Comparison of ENCODE assay signal across 15 cellular contexts in the genomic region with DNA sequence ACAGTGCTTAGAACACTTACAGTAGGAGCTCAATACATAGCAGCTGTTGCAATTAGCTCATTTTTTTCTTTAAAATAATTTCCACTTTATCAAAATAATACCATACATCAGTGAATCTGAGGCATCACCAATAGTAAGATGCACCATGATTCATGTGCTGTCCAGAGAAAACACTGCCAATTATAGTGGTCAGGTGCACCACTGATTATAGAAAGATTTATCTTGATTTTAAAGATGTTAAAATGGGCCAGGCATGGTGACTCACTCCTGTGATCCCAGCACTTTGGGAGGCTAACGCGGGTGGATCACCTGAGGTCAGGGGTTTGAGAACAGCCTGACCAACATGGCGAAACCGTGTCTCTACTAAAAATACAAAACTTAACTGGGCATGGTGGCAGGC. TPM values are rescaled to one million over a fixed set of nuclear protein-coding genes. Genes with fewer than 3 reads are reported as not detected.
A peak's percentile ranks its signal among the peaks of the same experiment; 100 is the strongest.
DNase-seq lines count a peak whose midpoint lies in the region; ATAC-seq and TF ChIP-seq lines count a peak whose summit lies in the region.
"Had no signal": no experiment of that assay in that cellular context is flagged by ENCODE, and none has a peak within 500 bp of the region (broad histone marks: within the 10 kb centered on the region; RNA-seq: fewer than 3 reads in every experiment).

No MANE protein-coding gene starts in this region.

- no peaks in the 10 kb centered on the region for H3K9me3 ChIP-seq in SK-N-SH
- H3K9me3 ChIP-seq in neutrophil: no peaks in the 10 kb centered on the region
- no peaks in the 10 kb centered on the region for H3K9me3 ChIP-seq in sigmoid colon
- H3K9me3 ChIP-seq: left lung, testis had no signal

- intact Hi-C loops in sigmoid colon (cut with DNase I): no loop called here

- H3K27ac Mint-ChIP-seq in IgD-negative memory B cell: peak overlapping the region; percentile 93 to 98 (median 93)
- H3K27ac Mint-ChIP-seq in activated naive CD4-positive, alpha-beta T cell treated with anti-CD3 and anti-CD28 coated beads, Interleukin-2, amount 50 U/mL, for 72 hours: peak overlapping the region; percentile 98

- H3K4me3 ChIP-seq in SK-N-SH (ENCODE audit: low read depth in 2 of 2, low read length in 1 of 2) (no peak overlapping the region), neutrophil (ENCODE audit: low read depth in 1 of 2, low read length in 1 of 2) (peak overlapping the region; percentile 5 to 37), sigmoid colon (no peak overlapping the region)
- H3K4me3 ChIP-seq: left lung, testis had no signal

- no peak for TF ChIP-seq CTCF in SK-N-SH (IDR thresholded peaks at IDR 0.05)
- TF ChIP-seq CTCF in neutrophil (IDR thresholded peaks at IDR 0.05): no peak
- TF ChIP-seq CTCF in sigmoid colon (IDR thresholded peaks at IDR 0.05): no peak

- H3K36me3 ChIP-seq in SK-N-SH (replicated peaks in 1 of 2; ENCODE audit: control insufficient read depth in 1 of 2, insufficient read depth in 2 of 2, low read length in 1 of 2): no peaks in the 10 kb centered on the region
- no peaks in the 10 kb centered on the region for H3K36me3 ChIP-seq in neutrophil
- no peaks in the 10 kb centered on the region for H3K36me3 ChIP-seq in sigmoid colon
- H3K36me3 ChIP-seq: left lung had no signal

- H3K79me2 ChIP-seq in SK-N-SH (ENCODE audit: insufficient read depth): no peaks in the 10 kb centered on the region

- H2AFZ ChIP-seq in SK-N-SH (ENCODE audit: low read depth): no peak overlapping the region

- no peak for TF ChIP-seq RAD21 in SK-N-SH (IDR thresholded peaks at IDR 0.05; ENCODE audit: low read length)

- H3K4me1 ChIP-seq in SK-N-SH (ENCODE audit: control insufficient read depth in 1 of 2, insufficient read depth in 2 of 2, low read depth in 1 of 2, low read length in 1 of 2) (peaks cover 1 to 10% of the 10 kb centered on the region in 2 experiments; a peak in 2 of 4 replicates), neutrophil (ENCODE audit: control insufficient read depth in 1 of 2, insufficient read depth in 1 of 2, low read depth in 1 of 2, low read length in 1 of 2) (peaks cover 22 to 27% of the 10 kb centered on the region in 2 experiments), sigmoid colon (no peaks in the 10 kb centered on the region)

- no peak for TF ChIP-seq POLR2A in sigmoid colon (IDR thresholded peaks at IDR 0.05)

- no peak overlapping the region for H3K4me2 ChIP-seq in SK-N-SH

- H4K20me1 ChIP-seq in SK-N-SH (ENCODE audit: insufficient read depth): no peaks in the 10 kb centered on the region

- no peak overlapping the region for H3K27ac ChIP-seq in SK-N-SH (ENCODE audit: low read depth in 2 of 2, low read length in 1 of 2)
- peak overlapping the region; percentile 86 for H3K27ac ChIP-seq in neutrophil
- H3K27ac ChIP-seq in sigmoid colon: no peak overlapping the region
- H3K27ac ChIP-seq: 22Rv1 had no signal

- POLR2A ChIA-PET in SK-N-SH (lab: Yijun Ruan, JAX): no interaction called here

- H3K36me3 Mint-ChIP-seq in IgD-negative memory B cell: peaks cover 3% of the 10 kb centered on the region
- no peaks in the 10 kb centered on the region for H3K36me3 Mint-ChIP-seq in activated naive CD4-positive, alpha-beta T cell treated with anti-CD3 and anti-CD28 coated beads, Interleukin-2, amount 50 U/mL, for 72 hours

- H3K4me3 Mint-ChIP-seq in IgD-negative memory B cell: peak overlapping the region in 3 of 4 donors; percentile 12 to 68 (median 43)

- H3K27me3 ChIP-seq in SK-N-SH (ENCODE audit: insufficient read depth) (no peaks in the 10 kb centered on the region), neutrophil (peaks cover 9% of the 10 kb centered on the region), sigmoid colon (no peaks in the 10 kb centered on the region)
- H3K27me3 ChIP-seq: left lung, testis had no signal

- no peaks in the 10 kb centered on the region for H3K9me2 ChIP-seq in SK-N-SH

- H3K9ac ChIP-seq in SK-N-SH: no peak overlapping the region

- ATAC-seq in SK-N-SH treated with all-trans-retinoic acid at 6 μM for 48 hours (no peak), HG03378 (IDR thresholded peaks at IDR 0.05; ENCODE audit: unreplicated experiment) (no peak)
- ATAC-seq in activated naive CD4-positive, alpha-beta T cell treated with anti-CD3 and anti-CD28 coated beads, Interleukin-2, amount 50 U/mL, for 72 hours: no peak

- CTCF ChIA-PET in SK-N-SH (lab: Yijun Ruan, JAX): interaction anchor here (0.9 to 3.6 kb wide), 10 partner anchors 7 to 90 kb away, joined by 4 to 24 read pairs (median 6); a partner anchor contains a TSS

- WGBS in SK-N-SH (ENCODE audit: low lambda C conversion rate): 82% methylated on average over 4 of the region's 4 CpGs
- 86 to 92% methylated on average over 4 of the region's 4 CpGs for WGBS in sigmoid colon, 2 donors

- H3K9me3 Mint-ChIP-seq in IgD-negative memory B cell: no peaks in the 10 kb centered on the region
- no peaks in the 10 kb centered on the region for H3K9me3 Mint-ChIP-seq in activated naive CD4-positive, alpha-beta T cell treated with anti-CD3 and anti-CD28 coated beads, Interleukin-2, amount 50 U/mL, for 72 hours

- H3K27me3 Mint-ChIP-seq in IgD-negative memory B cell: peaks cover 2% of the 10 kb centered on the region

- TF ChIP-seq EP300 in SK-N-SH (IDR thresholded peaks at IDR 0.05; ENCODE audit: borderline replicate concordance in 1 of 2, low read depth in 1 of 2, low read length in 1 of 2) (no peak), sigmoid colon (IDR thresholded peaks at IDR 0.05) (no peak)

- DNase-seq in SK-N-SH (no peak), sigmoid colon (no peak), MV-4-11 (lab: John Stamatoyannopoulos, UW) (no peak)
- no peak for DNase-seq in activated naive CD4-positive, alpha-beta T cell treated with anti-CD3 and anti-CD28 coated beads, Interleukin-2, amount 50 U/mL, for 72 hours (ENCODE audit: low spot score in 2 of 2)
- DNase-seq: amygdala, left lung, NCI-H187, NCI-H446, SIG-M5, testis had no signal

- H3F3A ChIP-seq in SK-N-SH (replicated peaks; ENCODE audit: insufficient read depth): no peaks in the 10 kb centered on the region

- H3K4me1 Mint-ChIP-seq in IgD-negative memory B cell: peaks cover 25 to 56% (median 54%) of the 10 kb centered on the region in 3 donors

TF ChIP-seq in SK-N-SH treated with all-trans-retinoic acid at 6 μM for 48 hours, 23 proteins besides CTCF, POLR2A, EP300 and RAD21:
- TF ChIP-seq, protein P1, sequence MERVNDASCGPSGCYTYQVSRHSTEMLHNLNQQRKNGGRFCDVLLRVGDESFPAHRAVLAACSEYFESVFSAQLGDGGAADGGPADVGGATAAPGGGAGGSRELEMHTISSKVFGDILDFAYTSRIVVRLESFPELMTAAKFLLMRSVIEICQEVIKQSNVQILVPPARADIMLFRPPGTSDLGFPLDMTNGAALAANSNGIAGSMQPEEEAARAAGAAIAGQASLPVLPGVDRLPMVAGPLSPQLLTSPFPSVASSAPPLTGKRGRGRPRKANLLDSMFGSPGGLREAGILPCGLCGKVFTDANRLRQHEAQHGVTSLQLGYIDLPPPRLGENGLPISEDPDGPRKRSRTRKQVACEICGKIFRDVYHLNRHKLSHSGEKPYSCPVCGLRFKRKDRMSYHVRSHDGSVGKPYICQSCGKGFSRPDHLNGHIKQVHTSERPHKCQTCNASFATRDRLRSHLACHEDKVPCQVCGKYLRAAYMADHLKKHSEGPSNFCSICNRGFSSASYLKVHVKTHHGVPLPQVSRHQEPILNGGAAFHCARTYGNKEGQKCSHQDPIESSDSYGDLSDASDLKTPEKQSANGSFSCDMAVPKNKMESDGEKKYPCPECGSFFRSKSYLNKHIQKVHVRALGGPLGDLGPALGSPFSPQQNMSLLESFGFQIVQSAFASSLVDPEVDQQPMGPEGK (CRISPR knock-in tag; IDR thresholded peaks at IDR 0.05; ENCODE audit: borderline replicate concordance): no peak
- TF ChIP-seq ISL1 (CRISPR knock-in tag; IDR thresholded peaks at IDR 0.05): 0 out of 2 replicates have a peak, but pooled peaks have one; percentile 9

TF ChIP-seq in SK-N-SH, 30 proteins besides CTCF, POLR2A, EP300 and RAD21 (continues in another document):
- TF ChIP-seq MXI1 (IDR thresholded peaks at IDR 0.05; ENCODE audit: low read depth, low read length): no peak
- TF ChIP-seq, protein P2, sequence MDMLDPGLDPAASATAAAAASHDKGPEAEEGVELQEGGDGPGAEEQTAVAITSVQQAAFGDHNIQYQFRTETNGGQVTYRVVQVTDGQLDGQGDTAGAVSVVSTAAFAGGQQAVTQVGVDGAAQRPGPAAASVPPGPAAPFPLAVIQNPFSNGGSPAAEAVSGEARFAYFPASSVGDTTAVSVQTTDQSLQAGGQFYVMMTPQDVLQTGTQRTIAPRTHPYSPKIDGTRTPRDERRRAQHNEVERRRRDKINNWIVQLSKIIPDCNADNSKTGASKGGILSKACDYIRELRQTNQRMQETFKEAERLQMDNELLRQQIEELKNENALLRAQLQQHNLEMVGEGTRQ (IDR thresholded peaks at IDR 0.05; ENCODE audit: borderline replicate concordance, low read depth, low read length): no peak
- TF ChIP-seq TCF12 (IDR thresholded peaks at IDR 0.05): no peak
- TF ChIP-seq CHD2 (IDR thresholded peaks at IDR 0.05; ENCODE audit: low read length, partially characterized antibody): no peak
- no peak for TF ChIP-seq EZH2phosphoT487 (IDR thresholded peaks at IDR 0.05; ENCODE audit: borderline replicate concordance, low read depth)
- TF ChIP-seq ELF1 (IDR thresholded peaks at IDR 0.05): no peak

RNA-seq across cellular contexts. Expression of a gene that starts 39.4 kb away (rescaled TPM):
- 14.6 and 14.8 TPM in 2 replicates for polyA plus RNA-seq in SK-N-SH (2012; rRNA removed)
- polyA plus RNA-seq in SK-N-SH (2012; cell fraction: cytosol; rRNA removed): 10.0 and 12.9 TPM in 2 replicates
- 7.9 and 8.3 TPM in 2 replicates for polyA plus RNA-seq in SK-N-SH (2012; cell fraction: nucleus; rRNA removed)
- polyA plus RNA-seq in IgD-negative memory B cell: 12.7 TPM
- 10 to 100 TPM in 1 of 2 donors, 1 to 10 TPM in 1; 9.8 to 12.7 TPM for total RNA-seq in activated naive CD4-positive, alpha-beta T cell treated with anti-CD3 and anti-CD28 coated beads, Interleukin-2, amount 50 U/mL, for 72 hours
- 10 to 100 TPM in 1 of 4 donors, 1 to 10 TPM in 3; 5.5 to 10.7 (median 6.3) TPM for total RNA-seq in sigmoid colon
- polyA plus RNA-seq in sigmoid colon: 10 to 100 TPM in 1 of 3 donors, 1 to 10 TPM in 2; 8.4 to 11.0 (median 8.6) TPM

RNA-seq across cellular contexts. Expression of a gene that starts 40.3 kb away (rescaled TPM):
- polyA plus RNA-seq in SK-N-SH (2012; rRNA removed): 12.1 and 12.3 TPM in 2 replicates
- polyA plus RNA-seq in SK-N-SH (2012; cell fraction: cytosol; rRNA removed): 7.5 and 10.3 TPM in 2 replicates
- 19.6 and 24.1 TPM in 2 replicates for polyA plus RNA-seq in SK-N-SH (2012; cell fraction: nucleus; rRNA removed)
- polyA plus RNA-seq in IgD-negative memory B cell: 7.4 TPM
- 10 to 100 TPM; 10.9 to 19.0 TPM for total RNA-seq in activated naive CD4-positive, alpha-beta T cell treated with anti-CD3 and anti-CD28 coated beads, Interleukin-2, amount 50 U/mL, for 72 hours
- 10 to 100 TPM; 10.2 to 77.2 (median 12.9) TPM for total RNA-seq in sigmoid colon
- 10 to 100 TPM; 16.6 to 19.4 (median 16.8) TPM for polyA plus RNA-seq in sigmoid colon

RNA-seq across cellular contexts. Expression of a gene that starts 46.9 kb away (rescaled TPM):
- 17.9 and 26.2 TPM in 2 replicates for polyA plus RNA-seq in SK-N-SH (2012; rRNA removed)
- polyA plus RNA-seq in SK-N-SH (2012; cell fraction: cytosol; rRNA removed): 15.9 and 18.6 TPM in 2 replicates
- 32.9 and 55.0 TPM in 2 replicates for polyA plus RNA-seq in SK-N-SH (2012; cell fraction: nucleus; rRNA removed)
- 90.5 TPM for polyA plus RNA-seq in IgD-negative memory B cell
- total RNA-seq in activated naive CD4-positive, alpha-beta T cell treated with anti-CD3 and anti-CD28 coated beads, Interleukin-2, amount 50 U/mL, for 72 hours: 10 to 100 TPM; 63.1 to 96.5 TPM
- 10 to 100 TPM; 10.9 to 32.7 (median 19.2) TPM for total RNA-seq in sigmoid colon
- polyA plus RNA-seq in sigmoid colon: 10 to 100 TPM; 69.1 to 92.0 (median 77.0) TPM

Comparison
In these comparisons a context has a peak if more than half of its experiments do, and no peak if none do; other contexts are left out.
1. H3K4me3 ChIP-seq: peak in neutrophil (2 of 2); none in SK-N-SH (0 of 2) and sigmoid colon (0 of 4).